ENCODE assay signal across 1 cellular context in the genomic region with DNA sequence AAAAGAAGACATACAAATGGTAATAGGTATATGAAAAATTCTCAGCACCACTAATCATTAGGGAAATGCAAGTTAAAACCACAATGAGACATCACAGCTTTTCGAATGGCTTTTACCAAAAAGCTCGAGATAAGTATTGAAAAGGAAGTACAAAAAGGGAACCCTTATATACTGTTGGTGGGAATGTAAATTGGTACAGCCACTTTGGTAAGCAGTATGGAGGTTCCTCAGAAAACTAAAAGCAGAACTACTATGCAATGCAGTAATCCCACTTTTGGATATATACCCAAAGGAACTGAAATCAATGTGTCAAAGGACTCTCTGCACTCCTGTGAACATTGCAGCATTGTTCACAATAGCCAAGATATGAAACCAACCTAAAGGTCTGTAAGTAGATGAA.
TF ChIP-seq lines count a peak whose summit lies in the region.

No MANE protein-coding gene starts in this region.

TF ChIP-seq in SK-N-SH treated with all-trans-retinoic acid at 6 μM for 48 hours, 23 proteins besides CTCF, POLR2A, EP300 and RAD21 (continued from another document):
- TF ChIP-seq, protein P1, sequence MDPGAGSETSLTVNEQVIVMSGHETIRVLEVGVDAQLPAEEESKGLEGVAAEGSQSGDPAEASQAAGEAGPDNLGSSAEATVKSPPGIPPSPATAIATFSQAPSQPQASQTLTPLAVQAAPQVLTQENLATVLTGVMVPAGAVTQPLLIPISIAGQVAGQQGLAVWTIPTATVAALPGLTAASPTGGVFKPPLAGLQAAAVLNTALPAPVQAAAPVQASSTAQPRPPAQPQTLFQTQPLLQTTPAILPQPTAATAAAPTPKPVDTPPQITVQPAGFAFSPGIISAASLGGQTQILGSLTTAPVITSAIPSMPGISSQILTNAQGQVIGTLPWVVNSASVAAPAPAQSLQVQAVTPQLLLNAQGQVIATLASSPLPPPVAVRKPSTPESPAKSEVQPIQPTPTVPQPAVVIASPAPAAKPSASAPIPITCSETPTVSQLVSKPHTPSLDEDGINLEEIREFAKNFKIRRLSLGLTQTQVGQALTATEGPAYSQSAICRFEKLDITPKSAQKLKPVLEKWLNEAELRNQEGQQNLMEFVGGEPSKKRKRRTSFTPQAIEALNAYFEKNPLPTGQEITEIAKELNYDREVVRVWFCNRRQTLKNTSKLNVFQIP (CRISPR knock-in tag; IDR thresholded peaks at IDR 0.05; ENCODE audit: borderline replicate concordance, low read depth) = no peak
- TF ChIP-seq ZNF8 (CRISPR knock-in tag; IDR thresholded peaks at IDR 0.05) = no peak
- no peak for TF ChIP-seq TOX (CRISPR knock-in tag; IDR thresholded peaks at IDR 0.05; ENCODE audit: borderline replicate concordance)
- TF ChIP-seq ZNF70 (CRISPR knock-in tag; IDR thresholded peaks at IDR 0.05) = no peak
- TF ChIP-seq TCF4 (CRISPR knock-in tag; IDR thresholded peaks at IDR 0.05; ENCODE audit: borderline replicate concordance) = no peak
- TF ChIP-seq ZFP30 (CRISPR knock-in tag; IDR thresholded peaks at IDR 0.05) = no peak
- no peak for TF ChIP-seq ZC3H10 (CRISPR knock-in tag; IDR thresholded peaks at IDR 0.05)
- TF ChIP-seq ZFP3 (CRISPR knock-in tag; IDR thresholded peaks at IDR 0.05) = no peak
